ENCODE assay signal across 1 cellular context in the genomic region with DNA sequence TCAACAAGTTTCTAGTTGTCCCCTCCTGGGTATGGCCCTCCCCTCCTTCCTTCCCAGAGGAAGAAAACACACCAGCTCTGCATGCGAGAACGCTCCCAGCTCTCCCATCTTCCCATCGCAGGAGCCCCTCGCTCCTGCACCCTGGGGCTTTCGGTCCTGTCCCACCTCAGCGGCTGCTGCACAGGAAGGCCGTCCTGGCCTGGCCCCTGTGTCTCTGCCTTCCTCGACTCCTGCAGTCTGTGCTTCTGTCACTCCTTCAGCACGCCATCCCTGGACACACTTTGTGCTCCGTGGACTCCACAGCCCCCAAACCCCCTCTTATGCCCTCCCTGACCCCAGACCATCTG.
TF ChIP-seq lines count a peak whose summit lies in the region.

No MANE protein-coding gene starts in this region.

TF ChIP-seq in HCT116, 20 proteins besides CTCF, POLR2A, EP300 and RAD21:
- TF ChIP-seq ZFX (IDR thresholded peaks at IDR 0.05) = no peak
- no peak for TF ChIP-seq SRF (IDR thresholded peaks at IDR 0.05; ENCODE audit: low read depth)
- no peak for TF ChIP-seq EGR1 (IDR thresholded peaks at IDR 0.05; ENCODE audit: low read depth)
- TF ChIP-seq YY1 (IDR thresholded peaks at IDR 0.05; ENCODE audit: extremely low read depth, insufficient replicate concordance, low read depth, low read length) = no peak
- TF ChIP-seq ZNF274 (IDR thresholded peaks at IDR 0.05; ENCODE audit: low read depth, low read length) = no peak
- TF ChIP-seq, protein P1, sequence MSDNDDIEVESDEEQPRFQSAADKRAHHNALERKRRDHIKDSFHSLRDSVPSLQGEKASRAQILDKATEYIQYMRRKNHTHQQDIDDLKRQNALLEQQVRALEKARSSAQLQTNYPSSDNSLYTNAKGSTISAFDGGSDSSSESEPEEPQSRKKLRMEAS (IDR thresholded peaks at IDR 0.05) = no peak
- no peak for TF ChIP-seq EZH2 (IDR thresholded peaks at IDR 0.05)
- TF ChIP-seq, protein P2, sequence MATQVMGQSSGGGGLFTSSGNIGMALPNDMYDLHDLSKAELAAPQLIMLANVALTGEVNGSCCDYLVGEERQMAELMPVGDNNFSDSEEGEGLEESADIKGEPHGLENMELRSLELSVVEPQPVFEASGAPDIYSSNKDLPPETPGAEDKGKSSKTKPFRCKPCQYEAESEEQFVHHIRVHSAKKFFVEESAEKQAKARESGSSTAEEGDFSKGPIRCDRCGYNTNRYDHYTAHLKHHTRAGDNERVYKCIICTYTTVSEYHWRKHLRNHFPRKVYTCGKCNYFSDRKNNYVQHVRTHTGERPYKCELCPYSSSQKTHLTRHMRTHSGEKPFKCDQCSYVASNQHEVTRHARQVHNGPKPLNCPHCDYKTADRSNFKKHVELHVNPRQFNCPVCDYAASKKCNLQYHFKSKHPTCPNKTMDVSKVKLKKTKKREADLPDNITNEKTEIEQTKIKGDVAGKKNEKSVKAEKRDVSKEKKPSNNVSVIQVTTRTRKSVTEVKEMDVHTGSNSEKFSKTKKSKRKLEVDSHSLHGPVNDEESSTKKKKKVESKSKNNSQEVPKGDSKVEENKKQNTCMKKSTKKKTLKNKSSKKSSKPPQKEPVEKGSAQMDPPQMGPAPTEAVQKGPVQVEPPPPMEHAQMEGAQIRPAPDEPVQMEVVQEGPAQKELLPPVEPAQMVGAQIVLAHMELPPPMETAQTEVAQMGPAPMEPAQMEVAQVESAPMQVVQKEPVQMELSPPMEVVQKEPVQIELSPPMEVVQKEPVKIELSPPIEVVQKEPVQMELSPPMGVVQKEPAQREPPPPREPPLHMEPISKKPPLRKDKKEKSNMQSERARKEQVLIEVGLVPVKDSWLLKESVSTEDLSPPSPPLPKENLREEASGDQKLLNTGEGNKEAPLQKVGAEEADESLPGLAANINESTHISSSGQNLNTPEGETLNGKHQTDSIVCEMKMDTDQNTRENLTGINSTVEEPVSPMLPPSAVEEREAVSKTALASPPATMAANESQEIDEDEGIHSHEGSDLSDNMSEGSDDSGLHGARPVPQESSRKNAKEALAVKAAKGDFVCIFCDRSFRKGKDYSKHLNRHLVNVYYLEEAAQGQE (IDR thresholded peaks at IDR 0.05; ENCODE audit: low read depth) = no peak
- no peak for TF ChIP-seq EZH2phosphoT487 (IDR thresholded peaks at IDR 0.05; ENCODE audit: borderline replicate concordance)
- TF ChIP-seq CBX3 (IDR thresholded peaks at IDR 0.05; ENCODE audit: low read depth) = no peak
- TF ChIP-seq, protein P3, sequence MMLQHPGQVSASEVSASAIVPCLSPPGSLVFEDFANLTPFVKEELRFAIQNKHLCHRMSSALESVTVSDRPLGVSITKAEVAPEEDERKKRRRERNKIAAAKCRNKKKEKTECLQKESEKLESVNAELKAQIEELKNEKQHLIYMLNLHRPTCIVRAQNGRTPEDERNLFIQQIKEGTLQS (IDR thresholded peaks at IDR 0.05) = no peak
- TF ChIP-seq SIN3A (IDR thresholded peaks at IDR 0.05; ENCODE audit: low read depth) = no peak
- no peak for TF ChIP-seq CEBPB (IDR thresholded peaks at IDR 0.05; ENCODE audit: low read depth)
- no peak for TF ChIP-seq POLR2AphosphoS5 (IDR thresholded peaks at IDR 0.05; ENCODE audit: low read depth, low read length)
- TF ChIP-seq SP1 (IDR thresholded peaks at IDR 0.05; ENCODE audit: low read depth) = no peak
- TF ChIP-seq, protein P4, sequence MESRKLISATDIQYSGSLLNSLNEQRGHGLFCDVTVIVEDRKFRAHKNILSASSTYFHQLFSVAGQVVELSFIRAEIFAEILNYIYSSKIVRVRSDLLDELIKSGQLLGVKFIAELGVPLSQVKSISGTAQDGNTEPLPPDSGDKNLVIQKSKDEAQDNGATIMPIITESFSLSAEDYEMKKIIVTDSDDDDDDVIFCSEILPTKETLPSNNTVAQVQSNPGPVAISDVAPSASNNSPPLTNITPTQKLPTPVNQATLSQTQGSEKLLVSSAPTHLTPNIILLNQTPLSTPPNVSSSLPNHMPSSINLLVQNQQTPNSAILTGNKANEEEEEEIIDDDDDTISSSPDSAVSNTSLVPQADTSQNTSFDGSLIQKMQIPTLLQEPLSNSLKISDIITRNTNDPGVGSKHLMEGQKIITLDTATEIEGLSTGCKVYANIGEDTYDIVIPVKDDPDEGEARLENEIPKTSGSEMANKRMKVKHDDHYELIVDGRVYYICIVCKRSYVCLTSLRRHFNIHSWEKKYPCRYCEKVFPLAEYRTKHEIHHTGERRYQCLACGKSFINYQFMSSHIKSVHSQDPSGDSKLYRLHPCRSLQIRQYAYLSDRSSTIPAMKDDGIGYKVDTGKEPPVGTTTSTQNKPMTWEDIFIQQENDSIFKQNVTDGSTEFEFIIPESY (IDR thresholded peaks at IDR 0.05; ENCODE audit: extremely low read depth, insufficient replicate concordance, low read length) = no peak
- TF ChIP-seq FOSL1 (IDR thresholded peaks at IDR 0.05; ENCODE audit: low read depth) = no peak
- no peak for TF ChIP-seq JUND (IDR thresholded peaks at IDR 0.05)
- no peak for TF ChIP-seq ELF1 (IDR thresholded peaks at IDR 0.05; ENCODE audit: borderline replicate concordance, low read depth)
- no peak for TF ChIP-seq TCF7L2 (IDR thresholded peaks at IDR 0.05; ENCODE audit: borderline replicate concordance, extremely low read depth, insufficient read depth, insufficient read length)
